Comparison of ENCODE assay signal across 1 cellular context in the genomic region with DNA sequence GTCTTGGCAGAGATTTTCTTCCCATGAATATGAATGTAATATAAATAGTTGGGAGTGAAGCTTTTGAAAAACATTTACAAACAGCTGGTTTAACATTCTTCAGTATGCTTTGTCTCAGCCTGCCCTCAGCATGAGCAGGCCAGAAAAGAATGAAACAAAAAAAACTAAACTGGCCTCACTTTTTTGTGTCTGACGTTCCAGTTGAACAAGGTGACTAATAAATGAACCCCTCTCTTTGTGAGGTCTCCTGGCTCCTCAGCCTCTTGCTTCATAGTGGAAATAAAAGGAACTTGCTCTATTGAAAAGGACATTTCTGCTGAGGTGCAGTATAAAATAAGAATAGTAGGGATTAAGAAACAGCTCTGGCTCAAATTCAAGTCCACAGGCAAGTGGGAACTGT.
TF ChIP-seq lines count a peak whose summit lies in the region.

No MANE protein-coding gene starts in this region.

TF ChIP-seq in GM23338, 12 proteins besides CTCF, POLR2A, EP300 and RAD21 (continued from another document):
- TF ChIP-seq EZH2 (IDR thresholded peaks at IDR 0.05; ENCODE audit: low read depth, unreplicated experiment) (no peak), ZNF462 (CRISPR knock-in tag; IDR thresholded peaks at IDR 0.05) (no peak), POLR2AphosphoS5 (IDR thresholded peaks at IDR 0.05; ENCODE audit: low read depth) (no peak)
